Comparison of ENCODE assay signal across 1 cellular context in the genomic region with DNA sequence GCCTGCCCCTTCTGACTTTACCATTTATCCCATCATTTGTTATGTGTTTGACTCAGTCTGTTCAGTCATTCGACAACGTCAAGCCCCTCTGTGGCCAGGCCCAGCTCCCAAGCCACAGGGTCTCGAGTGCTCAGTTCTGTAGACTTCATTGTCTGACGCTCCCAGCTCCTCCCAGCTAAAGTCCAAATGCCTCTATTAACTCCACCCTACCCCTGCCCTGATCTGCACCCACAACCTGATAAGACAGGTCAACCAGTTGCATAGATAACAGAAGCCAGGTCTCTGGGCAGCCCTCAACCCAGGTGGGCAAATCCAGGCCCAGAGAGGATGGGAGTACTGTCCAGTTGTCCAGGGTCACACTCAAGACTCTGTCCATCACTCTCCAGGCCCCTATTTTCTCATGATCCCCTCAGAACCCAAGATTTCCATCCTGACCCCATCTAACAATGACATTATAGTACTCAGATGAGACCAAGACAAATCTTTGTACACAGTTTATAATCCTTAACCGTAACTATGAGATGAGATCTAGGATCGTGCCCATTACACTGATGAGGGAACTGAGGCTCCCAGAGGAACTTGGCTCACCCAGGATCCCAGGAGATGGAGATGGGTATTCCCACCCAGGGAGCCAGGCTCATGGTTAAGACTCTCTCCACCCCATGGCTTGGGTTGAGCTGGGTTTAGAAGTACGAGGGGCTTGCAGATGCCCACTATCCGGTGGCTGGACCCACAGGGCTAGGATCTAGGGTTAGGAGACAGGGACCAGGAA.
TF ChIP-seq lines count a peak whose summit lies in the region.

No MANE protein-coding gene starts in this region.

TF ChIP-seq in A549, 52 proteins besides CTCF, POLR2A, EP300 and RAD21 (continued from another document):
- TF ChIP-seq ELK1 (IDR thresholded peaks at IDR 0.05; ENCODE audit: low read depth, low read length) = no peak
- TF ChIP-seq CHD2 (IDR thresholded peaks at IDR 0.05; ENCODE audit: low read length, partially characterized antibody) = no peak
- TF ChIP-seq RNF2 (IDR thresholded peaks at IDR 0.05; ENCODE audit: borderline replicate concordance, low read depth) = no peak
- no peak for TF ChIP-seq ZNF302 (CRISPR knock-in tag; IDR thresholded peaks at IDR 0.05)
- TF ChIP-seq FOSB (CRISPR knock-in tag; IDR thresholded peaks at IDR 0.05) = no peak
- no peak for TF ChIP-seq SREBF2 (IDR thresholded peaks at IDR 0.05)
